8 cellular contexts compared by ENCODE assay signal in genomic region chr10:63083904-63084689, GRCh38. TPM values are rescaled to one million over a fixed set of nuclear protein-coding genes. Genes with fewer than 3 reads are reported as not detected.
DNase-seq lines count a peak whose midpoint lies in the region; ATAC-seq and TF ChIP-seq lines count a peak whose summit lies in the region.

No MANE protein-coding gene starts in this region.

- H3K9me3 ChIP-seq in lung (ENCODE audit: control insufficient read depth in 2 of 2, insufficient read depth in 1 of 2, low read length in 1 of 2): no peaks in the 10 kb centered on the region

- in situ Hi-C loops in ACHN (cut with HindIII; ENCODE audit: low pct_ligation_motif_present, low pct_unique_long_range_greater_than_20kb, low sequenced_read_pairs): no loop called here

- ATAC-seq in GM18502 (IDR thresholded peaks at IDR 0.05; ENCODE audit: poor library complexity, unreplicated experiment): peak; percentile 85
- peak; percentile 87 for ATAC-seq in HG03066 (IDR thresholded peaks at IDR 0.05; ENCODE audit: low read depth, unreplicated experiment)
- peak; percentile 85 for ATAC-seq in lung (ENCODE audit: insufficient read depth, low FRiP score)

- no peaks in the 10 kb centered on the region for H3K27me3 ChIP-seq in lung (ENCODE audit: control insufficient read depth, insufficient read depth)

- no peaks in the 10 kb centered on the region for H3K36me3 ChIP-seq in lung (ENCODE audit: control insufficient read depth in 2 of 2, insufficient read depth in 2 of 2, low read length in 2 of 2)

- no peak overlapping the region for H3K27ac ChIP-seq in lung (ENCODE audit: low read depth in 1 of 2, low read length in 1 of 2)

- no peaks in the 10 kb centered on the region for H3K4me1 ChIP-seq in lung (ENCODE audit: control insufficient read depth in 2 of 2, insufficient read depth in 2 of 2, low read length in 2 of 2)

- H3K4me3 ChIP-seq in WI38 (ENCODE audit: low read depth, low read length) (no peak overlapping the region), lung (no peak overlapping the region)

- DNase-seq in ACHN: peak; percentile 72
- DNase-seq in NCI-H2227 treated with DMSO at 0.1 percent for 48 hours (lab: John Stamatoyannopoulos, UW): peak; percentile 27
- peak; percentile 9 for DNase-seq in effector CD8-positive, alpha-beta T cell (lab: John Stamatoyannopoulos, UW)
- DNase-seq in lung (ENCODE audit: low spot score): peak; percentile 48
- peak; percentile 2 to 5 for DNase-seq in stimulated activated CD8-positive, alpha-beta memory T cell treated with anti-CD3 and anti-CD28 coated beads, Interleukin-2, amount 100 ng/mL, for 1 hour (ENCODE audit: low read depth in 2 of 2)

- TF ChIP-seq CTCF in WI38 (IDR thresholded peaks at IDR 0.05; ENCODE audit: low read depth, low read length) (peak; percentile 30; the same call in 1 of the 2 replicates), lung (IDR thresholded peaks at IDR 0.05; ENCODE audit: control extremely low read depth, extremely low read depth) (peak; percentile 65)

- 16 to 22% methylated on average over 7 of the region's 7 CpGs for WGBS in lung, 2 donors

RNA-seq across cellular contexts. Expression of gene NRBF2, which starts 49.0 kb away (rescaled TPM):
- total RNA-seq in lung: 10 to 100 TPM; 18.6 to 21.1 TPM
- polyA plus RNA-seq in lung: 10 to 100 TPM; 11.2 to 25.1 TPM

Comparison
In these comparisons a context has a peak if more than half of its experiments do, and no peak if none do; other contexts are left out.
1. DNase-seq: peak in every context shown above with its lines; median percentile 72 in ACHN; 48 in lung; 27 in NCI-H2227 treated with DMSO at 0.1 percent for 48 hours; 9 in effector CD8-positive, alpha-beta T cell; 4 in stimulated activated CD8-positive, alpha-beta memory T cell treated with anti-CD3 and anti-CD28 coated beads, Interleukin-2, amount 100 ng/mL, for 1 hour.